Comparison of ENCODE assay signal across 1 cellular context in the genomic region with DNA sequence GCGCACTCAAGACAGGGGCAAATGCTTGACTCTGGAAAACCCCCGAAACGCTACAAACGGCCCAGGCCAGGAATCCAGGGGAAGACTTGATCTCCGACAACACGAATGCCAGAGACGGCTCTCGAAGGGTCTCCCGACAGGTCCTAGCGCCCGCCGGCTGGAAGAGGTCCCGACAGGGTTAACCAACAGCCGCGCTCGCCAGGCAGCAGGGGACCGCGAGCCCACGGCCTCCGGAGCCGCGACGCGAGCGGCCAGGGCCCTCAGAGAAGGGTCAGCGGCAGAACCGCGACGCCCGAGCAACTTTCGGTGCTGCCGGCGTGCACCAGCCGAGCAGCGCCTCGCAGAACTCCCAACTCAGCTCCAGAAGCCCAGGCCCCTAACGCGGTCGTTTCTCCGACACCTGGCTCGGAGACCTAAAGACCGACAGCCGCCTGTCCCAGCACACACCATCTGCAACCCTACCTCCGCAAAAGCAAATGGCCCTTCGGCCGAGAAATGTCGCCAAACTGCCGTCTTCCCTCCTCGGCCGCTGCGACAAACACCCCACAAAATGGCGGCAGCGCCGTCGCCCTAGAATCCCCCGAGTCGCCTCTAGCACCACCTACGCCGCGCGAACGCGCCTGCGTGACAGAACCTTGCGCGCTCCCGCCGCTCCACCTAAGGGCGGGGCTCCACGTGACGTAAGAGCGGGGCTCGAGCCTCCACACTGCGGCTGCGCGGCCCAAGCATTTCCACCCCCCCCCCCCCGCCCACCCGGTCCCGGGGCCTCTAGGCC.
A peak's percentile ranks its signal among the peaks of the same experiment; 100 is the strongest.
TF ChIP-seq lines count a peak whose summit lies in the region.

A gene (minus strand): TSS at position 567 of the 775 bp plus-strand sequence. CDS start 3,634 bp downstream, outside the sequence.

TF ChIP-seq in K562, 482 proteins besides CTCF, POLR2A, EP300 and RAD21 (continued from another document and continues in another):
- TF ChIP-seq MAFG (tag; conservative IDR thresholded peaks at IDR 0.05) (no peak), NFATC3 (IDR thresholded peaks at IDR 0.05) (no peak), BHLHE40 (IDR thresholded peaks at IDR 0.05; ENCODE audit: low read length) (peak; percentile 43; the same call in 1 of the 2 replicates), DNMT1 (IDR thresholded peaks at IDR 0.05) (no peak), MYC (IDR thresholded peaks at IDR 0.05; ENCODE audit: low read depth, low read length) (peak; percentile 40; the same call in 1 of the 2 replicates), MYC (CRISPR knock-in tag; IDR thresholded peaks at IDR 0.05; ENCODE audit: borderline replicate concordance, low read depth) (no peak), ZNF830 (CRISPR knock-in tag; IDR thresholded peaks at IDR 0.05) (peak; percentile 43; the same call in 1 of the 2 replicates), ZNF174 (CRISPR knock-in tag; IDR thresholded peaks at IDR 0.05) (no peak), CBX5 (IDR thresholded peaks at IDR 0.05; ENCODE audit: borderline replicate concordance, low read depth) (no peak), ZNF695 (CRISPR knock-in tag; IDR thresholded peaks at IDR 0.05) (0 out of 2 replicates have a peak, but pooled peaks have one; percentile 19), ZBTB1 (CRISPR knock-in tag; IDR thresholded peaks at IDR 0.05; ENCODE audit: borderline replicate concordance, low read depth) (no peak), POLR2B (IDR thresholded peaks at IDR 0.05; ENCODE audit: low read depth, partially characterized antibody) (peak; percentile 93), SP1 (CRISPR knock-in tag; IDR thresholded peaks at IDR 0.05) (peak; percentile 32; the same call in 1 of the 2 replicates), POLR3G (IDR thresholded peaks at IDR 0.05; ENCODE audit: extremely low read depth, insufficient read length, insufficient replicate concordance) (no peak), ZNF224 (CRISPR knock-in tag; IDR thresholded peaks at IDR 0.05) (no peak), ZNF324 (CRISPR knock-in tag; IDR thresholded peaks at IDR 0.05) (no peak), XRCC5 (IDR thresholded peaks at IDR 0.05; ENCODE audit: low read depth, low read length) (peak; percentile 77), NFE2 (IDR thresholded peaks at IDR 0.05; ENCODE audit: low read depth) (no peak), ZNF707 (CRISPR knock-in tag; conservative IDR thresholded peaks at IDR 0.05) (no peak), CC2D1A (IDR thresholded peaks at IDR 0.05) (no peak), SRF (CRISPR knock-in tag; IDR thresholded peaks at IDR 0.05) (no peak), GTF2F1 (IDR thresholded peaks at IDR 0.05; ENCODE audit: low read depth, low read length) (no peak), MTF1 (CRISPR knock-in tag; IDR thresholded peaks at IDR 0.05; ENCODE audit: borderline replicate concordance) (no peak), ATF7 (IDR thresholded peaks at IDR 0.05) (peak; percentile 68), ZNF316 (IDR thresholded peaks at IDR 0.05) (no peak; the same call in 1 of the 2 replicates), SAFB2 (IDR thresholded peaks at IDR 0.05; ENCODE audit: borderline replicate concordance, low read depth, low read length, severe bottlenecking) (no peak)
- TF ChIP-seq, protein P1, sequence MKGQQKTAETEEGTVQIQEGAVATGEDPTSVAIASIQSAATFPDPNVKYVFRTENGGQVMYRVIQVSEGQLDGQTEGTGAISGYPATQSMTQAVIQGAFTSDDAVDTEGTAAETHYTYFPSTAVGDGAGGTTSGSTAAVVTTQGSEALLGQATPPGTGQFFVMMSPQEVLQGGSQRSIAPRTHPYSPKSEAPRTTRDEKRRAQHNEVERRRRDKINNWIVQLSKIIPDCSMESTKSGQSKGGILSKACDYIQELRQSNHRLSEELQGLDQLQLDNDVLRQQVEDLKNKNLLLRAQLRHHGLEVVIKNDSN (CRISPR knock-in tag; IDR thresholded peaks at IDR 0.05), result peak; percentile 89
- TF ChIP-seq, protein P2, sequence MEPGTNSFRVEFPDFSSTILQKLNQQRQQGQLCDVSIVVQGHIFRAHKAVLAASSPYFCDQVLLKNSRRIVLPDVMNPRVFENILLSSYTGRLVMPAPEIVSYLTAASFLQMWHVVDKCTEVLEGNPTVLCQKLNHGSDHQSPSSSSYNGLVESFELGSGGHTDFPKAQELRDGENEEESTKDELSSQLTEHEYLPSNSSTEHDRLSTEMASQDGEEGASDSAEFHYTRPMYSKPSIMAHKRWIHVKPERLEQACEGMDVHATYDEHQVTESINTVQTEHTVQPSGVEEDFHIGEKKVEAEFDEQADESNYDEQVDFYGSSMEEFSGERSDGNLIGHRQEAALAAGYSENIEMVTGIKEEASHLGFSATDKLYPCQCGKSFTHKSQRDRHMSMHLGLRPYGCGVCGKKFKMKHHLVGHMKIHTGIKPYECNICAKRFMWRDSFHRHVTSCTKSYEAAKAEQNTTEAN (CRISPR knock-in tag; IDR thresholded peaks at IDR 0.05), result no peak
- TF ChIP-seq, protein P3, sequence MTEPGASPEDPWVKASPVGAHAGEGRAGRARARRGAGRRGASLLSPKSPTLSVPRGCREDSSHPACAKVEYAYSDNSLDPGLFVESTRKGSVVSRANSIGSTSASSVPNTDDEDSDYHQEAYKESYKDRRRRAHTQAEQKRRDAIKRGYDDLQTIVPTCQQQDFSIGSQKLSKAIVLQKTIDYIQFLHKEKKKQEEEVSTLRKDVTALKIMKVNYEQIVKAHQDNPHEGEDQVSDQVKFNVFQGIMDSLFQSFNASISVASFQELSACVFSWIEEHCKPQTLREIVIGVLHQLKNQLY (CRISPR knock-in tag; conservative IDR thresholded peaks at IDR 0.05), result no peak
- TF ChIP-seq, protein P4, sequence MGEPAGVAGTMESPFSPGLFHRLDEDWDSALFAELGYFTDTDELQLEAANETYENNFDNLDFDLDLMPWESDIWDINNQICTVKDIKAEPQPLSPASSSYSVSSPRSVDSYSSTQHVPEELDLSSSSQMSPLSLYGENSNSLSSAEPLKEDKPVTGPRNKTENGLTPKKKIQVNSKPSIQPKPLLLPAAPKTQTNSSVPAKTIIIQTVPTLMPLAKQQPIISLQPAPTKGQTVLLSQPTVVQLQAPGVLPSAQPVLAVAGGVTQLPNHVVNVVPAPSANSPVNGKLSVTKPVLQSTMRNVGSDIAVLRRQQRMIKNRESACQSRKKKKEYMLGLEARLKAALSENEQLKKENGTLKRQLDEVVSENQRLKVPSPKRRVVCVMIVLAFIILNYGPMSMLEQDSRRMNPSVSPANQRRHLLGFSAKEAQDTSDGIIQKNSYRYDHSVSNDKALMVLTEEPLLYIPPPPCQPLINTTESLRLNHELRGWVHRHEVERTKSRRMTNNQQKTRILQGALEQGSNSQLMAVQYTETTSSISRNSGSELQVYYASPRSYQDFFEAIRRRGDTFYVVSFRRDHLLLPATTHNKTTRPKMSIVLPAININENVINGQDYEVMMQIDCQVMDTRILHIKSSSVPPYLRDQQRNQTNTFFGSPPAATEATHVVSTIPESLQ (CRISPR knock-in tag; IDR thresholded peaks at IDR 0.05), result peak; percentile 62; the same call in 1 of the 2 replicates
- TF ChIP-seq, protein P5, sequence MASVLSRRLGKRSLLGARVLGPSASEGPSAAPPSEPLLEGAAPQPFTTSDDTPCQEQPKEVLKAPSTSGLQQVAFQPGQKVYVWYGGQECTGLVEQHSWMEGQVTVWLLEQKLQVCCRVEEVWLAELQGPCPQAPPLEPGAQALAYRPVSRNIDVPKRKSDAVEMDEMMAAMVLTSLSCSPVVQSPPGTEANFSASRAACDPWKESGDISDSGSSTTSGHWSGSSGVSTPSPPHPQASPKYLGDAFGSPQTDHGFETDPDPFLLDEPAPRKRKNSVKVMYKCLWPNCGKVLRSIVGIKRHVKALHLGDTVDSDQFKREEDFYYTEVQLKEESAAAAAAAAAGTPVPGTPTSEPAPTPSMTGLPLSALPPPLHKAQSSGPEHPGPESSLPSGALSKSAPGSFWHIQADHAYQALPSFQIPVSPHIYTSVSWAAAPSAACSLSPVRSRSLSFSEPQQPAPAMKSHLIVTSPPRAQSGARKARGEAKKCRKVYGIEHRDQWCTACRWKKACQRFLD (CRISPR knock-in tag; IDR thresholded peaks at IDR 0.05), result peak; percentile 63; the same call in 1 of the 2 replicates
- TF ChIP-seq, protein P6, sequence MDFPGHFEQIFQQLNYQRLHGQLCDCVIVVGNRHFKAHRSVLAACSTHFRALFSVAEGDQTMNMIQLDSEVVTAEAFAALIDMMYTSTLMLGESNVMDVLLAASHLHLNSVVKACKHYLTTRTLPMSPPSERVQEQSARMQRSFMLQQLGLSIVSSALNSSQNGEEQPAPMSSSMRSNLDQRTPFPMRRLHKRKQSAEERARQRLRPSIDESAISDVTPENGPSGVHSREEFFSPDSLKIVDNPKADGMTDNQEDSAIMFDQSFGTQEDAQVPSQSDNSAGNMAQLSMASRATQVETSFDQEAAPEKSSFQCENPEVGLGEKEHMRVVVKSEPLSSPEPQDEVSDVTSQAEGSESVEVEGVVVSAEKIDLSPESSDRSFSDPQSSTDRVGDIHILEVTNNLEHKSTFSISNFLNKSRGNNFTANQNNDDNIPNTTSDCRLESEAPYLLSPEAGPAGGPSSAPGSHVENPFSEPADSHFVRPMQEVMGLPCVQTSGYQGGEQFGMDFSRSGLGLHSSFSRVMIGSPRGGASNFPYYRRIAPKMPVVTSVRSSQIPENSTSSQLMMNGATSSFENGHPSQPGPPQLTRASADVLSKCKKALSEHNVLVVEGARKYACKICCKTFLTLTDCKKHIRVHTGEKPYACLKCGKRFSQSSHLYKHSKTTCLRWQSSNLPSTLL (IDR thresholded peaks at IDR 0.05), result no peak
- TF ChIP-seq, protein P7, sequence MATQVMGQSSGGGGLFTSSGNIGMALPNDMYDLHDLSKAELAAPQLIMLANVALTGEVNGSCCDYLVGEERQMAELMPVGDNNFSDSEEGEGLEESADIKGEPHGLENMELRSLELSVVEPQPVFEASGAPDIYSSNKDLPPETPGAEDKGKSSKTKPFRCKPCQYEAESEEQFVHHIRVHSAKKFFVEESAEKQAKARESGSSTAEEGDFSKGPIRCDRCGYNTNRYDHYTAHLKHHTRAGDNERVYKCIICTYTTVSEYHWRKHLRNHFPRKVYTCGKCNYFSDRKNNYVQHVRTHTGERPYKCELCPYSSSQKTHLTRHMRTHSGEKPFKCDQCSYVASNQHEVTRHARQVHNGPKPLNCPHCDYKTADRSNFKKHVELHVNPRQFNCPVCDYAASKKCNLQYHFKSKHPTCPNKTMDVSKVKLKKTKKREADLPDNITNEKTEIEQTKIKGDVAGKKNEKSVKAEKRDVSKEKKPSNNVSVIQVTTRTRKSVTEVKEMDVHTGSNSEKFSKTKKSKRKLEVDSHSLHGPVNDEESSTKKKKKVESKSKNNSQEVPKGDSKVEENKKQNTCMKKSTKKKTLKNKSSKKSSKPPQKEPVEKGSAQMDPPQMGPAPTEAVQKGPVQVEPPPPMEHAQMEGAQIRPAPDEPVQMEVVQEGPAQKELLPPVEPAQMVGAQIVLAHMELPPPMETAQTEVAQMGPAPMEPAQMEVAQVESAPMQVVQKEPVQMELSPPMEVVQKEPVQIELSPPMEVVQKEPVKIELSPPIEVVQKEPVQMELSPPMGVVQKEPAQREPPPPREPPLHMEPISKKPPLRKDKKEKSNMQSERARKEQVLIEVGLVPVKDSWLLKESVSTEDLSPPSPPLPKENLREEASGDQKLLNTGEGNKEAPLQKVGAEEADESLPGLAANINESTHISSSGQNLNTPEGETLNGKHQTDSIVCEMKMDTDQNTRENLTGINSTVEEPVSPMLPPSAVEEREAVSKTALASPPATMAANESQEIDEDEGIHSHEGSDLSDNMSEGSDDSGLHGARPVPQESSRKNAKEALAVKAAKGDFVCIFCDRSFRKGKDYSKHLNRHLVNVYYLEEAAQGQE (CRISPR knock-in tag; IDR thresholded peaks at IDR 0.05; ENCODE audit: low read depth), result 0 out of 2 replicates have a peak, but pooled peaks have one; percentile 50
- TF ChIP-seq, protein P8, sequence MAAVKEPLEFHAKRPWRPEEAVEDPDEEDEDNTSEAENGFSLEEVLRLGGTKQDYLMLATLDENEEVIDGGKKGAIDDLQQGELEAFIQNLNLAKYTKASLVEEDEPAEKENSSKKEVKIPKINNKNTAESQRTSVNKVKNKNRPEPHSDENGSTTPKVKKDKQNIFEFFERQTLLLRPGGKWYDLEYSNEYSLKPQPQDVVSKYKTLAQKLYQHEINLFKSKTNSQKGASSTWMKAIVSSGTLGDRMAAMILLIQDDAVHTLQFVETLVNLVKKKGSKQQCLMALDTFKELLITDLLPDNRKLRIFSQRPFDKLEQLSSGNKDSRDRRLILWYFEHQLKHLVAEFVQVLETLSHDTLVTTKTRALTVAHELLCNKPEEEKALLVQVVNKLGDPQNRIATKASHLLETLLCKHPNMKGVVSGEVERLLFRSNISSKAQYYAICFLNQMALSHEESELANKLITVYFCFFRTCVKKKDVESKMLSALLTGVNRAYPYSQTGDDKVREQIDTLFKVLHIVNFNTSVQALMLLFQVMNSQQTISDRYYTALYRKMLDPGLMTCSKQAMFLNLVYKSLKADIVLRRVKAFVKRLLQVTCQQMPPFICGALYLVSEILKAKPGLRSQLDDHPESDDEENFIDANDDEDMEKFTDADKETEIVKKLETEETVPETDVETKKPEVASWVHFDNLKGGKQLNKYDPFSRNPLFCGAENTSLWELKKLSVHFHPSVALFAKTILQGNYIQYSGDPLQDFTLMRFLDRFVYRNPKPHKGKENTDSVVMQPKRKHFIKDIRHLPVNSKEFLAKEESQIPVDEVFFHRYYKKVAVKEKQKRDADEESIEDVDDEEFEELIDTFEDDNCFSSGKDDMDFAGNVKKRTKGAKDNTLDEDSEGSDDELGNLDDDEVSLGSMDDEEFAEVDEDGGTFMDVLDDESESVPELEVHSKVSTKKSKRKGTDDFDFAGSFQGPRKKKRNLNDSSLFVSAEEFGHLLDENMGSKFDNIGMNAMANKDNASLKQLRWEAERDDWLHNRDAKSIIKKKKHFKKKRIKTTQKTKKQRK (IDR thresholded peaks at IDR 0.05; ENCODE audit: borderline replicate concordance, low read depth, low read length), result no peak
- TF ChIP-seq, protein P9, sequence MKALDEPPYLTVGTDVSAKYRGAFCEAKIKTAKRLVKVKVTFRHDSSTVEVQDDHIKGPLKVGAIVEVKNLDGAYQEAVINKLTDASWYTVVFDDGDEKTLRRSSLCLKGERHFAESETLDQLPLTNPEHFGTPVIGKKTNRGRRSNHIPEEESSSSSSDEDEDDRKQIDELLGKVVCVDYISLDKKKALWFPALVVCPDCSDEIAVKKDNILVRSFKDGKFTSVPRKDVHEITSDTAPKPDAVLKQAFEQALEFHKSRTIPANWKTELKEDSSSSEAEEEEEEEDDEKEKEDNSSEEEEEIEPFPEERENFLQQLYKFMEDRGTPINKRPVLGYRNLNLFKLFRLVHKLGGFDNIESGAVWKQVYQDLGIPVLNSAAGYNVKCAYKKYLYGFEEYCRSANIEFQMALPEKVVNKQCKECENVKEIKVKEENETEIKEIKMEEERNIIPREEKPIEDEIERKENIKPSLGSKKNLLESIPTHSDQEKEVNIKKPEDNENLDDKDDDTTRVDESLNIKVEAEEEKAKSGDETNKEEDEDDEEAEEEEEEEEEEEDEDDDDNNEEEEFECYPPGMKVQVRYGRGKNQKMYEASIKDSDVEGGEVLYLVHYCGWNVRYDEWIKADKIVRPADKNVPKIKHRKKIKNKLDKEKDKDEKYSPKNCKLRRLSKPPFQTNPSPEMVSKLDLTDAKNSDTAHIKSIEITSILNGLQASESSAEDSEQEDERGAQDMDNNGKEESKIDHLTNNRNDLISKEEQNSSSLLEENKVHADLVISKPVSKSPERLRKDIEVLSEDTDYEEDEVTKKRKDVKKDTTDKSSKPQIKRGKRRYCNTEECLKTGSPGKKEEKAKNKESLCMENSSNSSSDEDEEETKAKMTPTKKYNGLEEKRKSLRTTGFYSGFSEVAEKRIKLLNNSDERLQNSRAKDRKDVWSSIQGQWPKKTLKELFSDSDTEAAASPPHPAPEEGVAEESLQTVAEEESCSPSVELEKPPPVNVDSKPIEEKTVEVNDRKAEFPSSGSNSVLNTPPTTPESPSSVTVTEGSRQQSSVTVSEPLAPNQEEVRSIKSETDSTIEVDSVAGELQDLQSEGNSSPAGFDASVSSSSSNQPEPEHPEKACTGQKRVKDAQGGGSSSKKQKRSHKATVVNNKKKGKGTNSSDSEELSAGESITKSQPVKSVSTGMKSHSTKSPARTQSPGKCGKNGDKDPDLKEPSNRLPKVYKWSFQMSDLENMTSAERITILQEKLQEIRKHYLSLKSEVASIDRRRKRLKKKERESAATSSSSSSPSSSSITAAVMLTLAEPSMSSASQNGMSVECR (CRISPR knock-in tag; IDR thresholded peaks at IDR 0.05), result peak; percentile 84
